Comparison of ENCODE assay signal across 20 cellular contexts in genomic region chr19:17519967-17520366, GRCh38. TPM values are rescaled to one million over a fixed set of nuclear protein-coding genes. Genes with fewer than 3 reads are reported as not detected.
"Had no signal": no experiment of that assay in that cellular context is flagged by ENCODE, and none has a peak within 500 bp of the region (broad histone marks: within the 10 kb centered on the region; RNA-seq: fewer than 3 reads in every experiment).

No MANE protein-coding gene starts in this region.

- H3K4me3 Mint-ChIP-seq: activated naive CD4-positive, alpha-beta T cell treated with anti-CD3 and anti-CD28 coated beads, Interleukin-2, amount 10 ng/mL, durations not matched to agents 7 days and 5 days; central memory CD8-positive, alpha-beta T cell; immature natural killer cell; nephron had no signal

- H3K4me1 Mint-ChIP-seq: nephron had no signal

- H3K27ac Mint-ChIP-seq: activated naive CD4-positive, alpha-beta T cell treated with anti-CD3 and anti-CD28 coated beads, Interleukin-2, amount 10 ng/mL, durations not matched to agents 7 days and 5 days; nephron had no signal

- DNase-seq: activated CD4-positive, alpha-beta T cell treated with anti-CD3 and anti-CD28 coated beads, Interleukin-2, amount 50 U/mL, for 48 hours; activated naive CD4-positive, alpha-beta T cell treated with anti-CD3 and anti-CD28 coated beads, Interleukin-2, amount 10 ng/mL, durations not matched to agents 7 days and 5 days; brain microvascular endothelial cell; effector CD4-positive, alpha-beta T cell; glutamatergic neuron; immature natural killer cell; mesenchymal stem cell; occipital lobe; stimulated activated CD4-positive, alpha-beta T cell treated with anti-CD3 and anti-CD28 coated beads, Interleukin-2, amount 100 ng/mL, for 48 hours; stimulated activated naive CD4-positive, alpha-beta T cell; tibial artery had no signal

- H3K27ac ChIP-seq: brain microvascular endothelial cell, coronary artery, esophagus muscularis mucosa, tibial artery, VCaP had no signal

- FAIRE-seq: urothelium cell line had no signal

- H3K9me3 Mint-ChIP-seq: central memory CD8-positive, alpha-beta T cell had no signal

- H3K27me3 Mint-ChIP-seq: central memory CD8-positive, alpha-beta T cell had no signal

- H3K27me3 ChIP-seq: brain microvascular endothelial cell had no signal

- H3K4me3 ChIP-seq: coronary artery, esophagus muscularis mucosa, tibial artery had no signal

RNA-seq across cellular contexts. Expression of gene NXNL1, which starts 59.2 kb away (rescaled TPM):
- total RNA-seq: esophagus muscularis mucosa, fibroblast of villous mesenchyme, liver, occipital lobe, posterior vena cava had no signal
- polyA plus RNA-seq: immature natural killer cell, liver had no signal
